In the genomic region with DNA sequence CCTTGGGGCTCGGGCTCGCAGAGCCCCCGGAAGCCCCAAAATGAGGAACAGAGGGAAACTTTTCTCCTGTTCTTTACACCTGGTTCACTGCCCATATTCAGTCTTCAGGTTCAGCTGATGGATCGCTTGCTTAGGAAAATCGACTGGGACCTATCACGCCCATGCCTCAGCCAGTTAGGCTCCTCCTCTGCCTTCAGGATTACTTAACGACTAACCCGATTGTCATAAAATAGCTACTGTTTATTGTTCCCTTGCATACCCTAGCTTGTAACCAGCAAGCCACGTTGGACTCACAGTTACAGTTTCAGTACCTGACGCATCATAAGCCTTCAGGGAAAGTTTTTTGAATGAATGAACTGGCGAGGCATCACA, we compare ENCODE assay signal across 8 cellular contexts. TPM values are rescaled to one million over a fixed set of nuclear protein-coding genes. Genes with fewer than 3 reads are reported as not detected.
DNase-seq lines count a peak whose midpoint lies in the region; ATAC-seq and TF ChIP-seq lines count a peak whose summit lies in the region.

No MANE protein-coding gene starts in this region.

- H3K4me3 ChIP-seq in fibroblast of villous mesenchyme (ENCODE audit: low read depth, low read length) (peak overlapping the region; percentile 91), skeletal muscle cell (ENCODE audit: low read depth, low read length) (peak overlapping the region; percentile 89)

- DNase-seq in NCI-H82 (lab: John Stamatoyannopoulos, UW) (peak; percentile 77), NCI-H82 treated with DMSO at 0.1 percent for 48 hours (lab: John Stamatoyannopoulos, UW; ENCODE audit: unreplicated experiment) (no peak), fibroblast of villous mesenchyme (ENCODE audit: low read depth) (no peak), skeletal muscle cell (ENCODE audit: low read depth) (no peak), NCI-H226 (no peak)

- TF ChIP-seq CTCF in fibroblast of villous mesenchyme (IDR thresholded peaks at IDR 0.05; ENCODE audit: insufficient read depth, low read depth, low read length), result no peak

- ATAC-seq in SK-N-SH treated with all-trans-retinoic acid at 6 μM for 48 hours, result peak; percentile 31
- ATAC-seq in GM21360 (IDR thresholded peaks at IDR 0.05; ENCODE audit: unreplicated experiment), result no peak
- ATAC-seq in GM19351 (IDR thresholded peaks at IDR 0.05; ENCODE audit: unreplicated experiment), result no peak

TF ChIP-seq in SK-N-SH treated with all-trans-retinoic acid at 6 μM for 48 hours, 23 proteins besides CTCF, POLR2A, EP300 and RAD21:
- TF ChIP-seq, protein P1, sequence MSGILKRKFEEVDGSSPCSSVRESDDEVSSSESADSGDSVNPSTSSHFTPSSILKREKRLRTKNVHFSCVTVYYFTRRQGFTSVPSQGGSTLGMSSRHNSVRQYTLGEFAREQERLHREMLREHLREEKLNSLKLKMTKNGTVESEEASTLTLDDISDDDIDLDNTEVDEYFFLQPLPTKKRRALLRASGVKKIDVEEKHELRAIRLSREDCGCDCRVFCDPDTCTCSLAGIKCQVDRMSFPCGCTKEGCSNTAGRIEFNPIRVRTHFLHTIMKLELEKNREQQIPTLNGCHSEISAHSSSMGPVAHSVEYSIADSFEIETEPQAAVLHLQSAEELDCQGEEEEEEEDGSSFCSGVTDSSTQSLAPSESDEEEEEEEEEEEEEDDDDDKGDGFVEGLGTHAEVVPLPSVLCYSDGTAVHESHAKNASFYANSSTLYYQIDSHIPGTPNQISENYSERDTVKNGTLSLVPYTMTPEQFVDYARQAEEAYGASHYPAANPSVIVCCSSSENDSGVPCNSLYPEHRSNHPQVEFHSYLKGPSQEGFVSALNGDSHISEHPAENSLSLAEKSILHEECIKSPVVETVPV (CRISPR knock-in tag; IDR thresholded peaks at IDR 0.05), result no peak
- TF ChIP-seq, protein P2, sequence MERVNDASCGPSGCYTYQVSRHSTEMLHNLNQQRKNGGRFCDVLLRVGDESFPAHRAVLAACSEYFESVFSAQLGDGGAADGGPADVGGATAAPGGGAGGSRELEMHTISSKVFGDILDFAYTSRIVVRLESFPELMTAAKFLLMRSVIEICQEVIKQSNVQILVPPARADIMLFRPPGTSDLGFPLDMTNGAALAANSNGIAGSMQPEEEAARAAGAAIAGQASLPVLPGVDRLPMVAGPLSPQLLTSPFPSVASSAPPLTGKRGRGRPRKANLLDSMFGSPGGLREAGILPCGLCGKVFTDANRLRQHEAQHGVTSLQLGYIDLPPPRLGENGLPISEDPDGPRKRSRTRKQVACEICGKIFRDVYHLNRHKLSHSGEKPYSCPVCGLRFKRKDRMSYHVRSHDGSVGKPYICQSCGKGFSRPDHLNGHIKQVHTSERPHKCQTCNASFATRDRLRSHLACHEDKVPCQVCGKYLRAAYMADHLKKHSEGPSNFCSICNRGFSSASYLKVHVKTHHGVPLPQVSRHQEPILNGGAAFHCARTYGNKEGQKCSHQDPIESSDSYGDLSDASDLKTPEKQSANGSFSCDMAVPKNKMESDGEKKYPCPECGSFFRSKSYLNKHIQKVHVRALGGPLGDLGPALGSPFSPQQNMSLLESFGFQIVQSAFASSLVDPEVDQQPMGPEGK (CRISPR knock-in tag; IDR thresholded peaks at IDR 0.05; ENCODE audit: borderline replicate concordance), result no peak
- no peak for TF ChIP-seq ARNTL (CRISPR knock-in tag; IDR thresholded peaks at IDR 0.05; ENCODE audit: borderline replicate concordance, low read depth)
- no peak for TF ChIP-seq GLIS3 (CRISPR knock-in tag; IDR thresholded peaks at IDR 0.05)
- TF ChIP-seq ISL1 (CRISPR knock-in tag; IDR thresholded peaks at IDR 0.05), result no peak
- no peak for TF ChIP-seq TOX (CRISPR knock-in tag; IDR thresholded peaks at IDR 0.05; ENCODE audit: borderline replicate concordance)
- TF ChIP-seq PPARA (CRISPR knock-in tag; IDR thresholded peaks at IDR 0.05; ENCODE audit: borderline replicate concordance), result no peak
- TF ChIP-seq OSR1 (CRISPR knock-in tag; IDR thresholded peaks at IDR 0.05), result no peak
- no peak for TF ChIP-seq ZNF70 (CRISPR knock-in tag; IDR thresholded peaks at IDR 0.05)
- TF ChIP-seq, protein P3, sequence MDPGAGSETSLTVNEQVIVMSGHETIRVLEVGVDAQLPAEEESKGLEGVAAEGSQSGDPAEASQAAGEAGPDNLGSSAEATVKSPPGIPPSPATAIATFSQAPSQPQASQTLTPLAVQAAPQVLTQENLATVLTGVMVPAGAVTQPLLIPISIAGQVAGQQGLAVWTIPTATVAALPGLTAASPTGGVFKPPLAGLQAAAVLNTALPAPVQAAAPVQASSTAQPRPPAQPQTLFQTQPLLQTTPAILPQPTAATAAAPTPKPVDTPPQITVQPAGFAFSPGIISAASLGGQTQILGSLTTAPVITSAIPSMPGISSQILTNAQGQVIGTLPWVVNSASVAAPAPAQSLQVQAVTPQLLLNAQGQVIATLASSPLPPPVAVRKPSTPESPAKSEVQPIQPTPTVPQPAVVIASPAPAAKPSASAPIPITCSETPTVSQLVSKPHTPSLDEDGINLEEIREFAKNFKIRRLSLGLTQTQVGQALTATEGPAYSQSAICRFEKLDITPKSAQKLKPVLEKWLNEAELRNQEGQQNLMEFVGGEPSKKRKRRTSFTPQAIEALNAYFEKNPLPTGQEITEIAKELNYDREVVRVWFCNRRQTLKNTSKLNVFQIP (CRISPR knock-in tag; IDR thresholded peaks at IDR 0.05; ENCODE audit: borderline replicate concordance, low read depth), result no peak
- no peak for TF ChIP-seq ZFP3 (CRISPR knock-in tag; IDR thresholded peaks at IDR 0.05)
- TF ChIP-seq ZC3H10 (CRISPR knock-in tag; IDR thresholded peaks at IDR 0.05), result no peak
- no peak for TF ChIP-seq ZNF8 (CRISPR knock-in tag; IDR thresholded peaks at IDR 0.05)
- no peak for TF ChIP-seq RARB (CRISPR knock-in tag; IDR thresholded peaks at IDR 0.05)
- TF ChIP-seq ESRRG (CRISPR knock-in tag; IDR thresholded peaks at IDR 0.05), result no peak
- TF ChIP-seq BACH2 (CRISPR knock-in tag; IDR thresholded peaks at IDR 0.05; ENCODE audit: borderline replicate concordance), result no peak
- no peak for TF ChIP-seq ZNF565 (CRISPR knock-in tag; conservative IDR thresholded peaks at IDR 0.05; ENCODE audit: low read depth)

RNA-seq across cellular contexts. Expression of a gene that starts 0.7 kb away (rescaled TPM):
- 92.8 and 108 TPM in 2 replicates for total RNA-seq in fibroblast of villous mesenchyme

RNA-seq across cellular contexts. Expression of a gene that starts 33.9 kb away (rescaled TPM):
- total RNA-seq in fibroblast of villous mesenchyme, result not detected in 2 replicates

RNA-seq across cellular contexts. Expression of a gene that starts 46.7 kb away (rescaled TPM):
- total RNA-seq in fibroblast of villous mesenchyme, result 24.6 and 25.4 TPM in 2 replicates
